12 cellular contexts compared by ENCODE assay signal in the genomic region with DNA sequence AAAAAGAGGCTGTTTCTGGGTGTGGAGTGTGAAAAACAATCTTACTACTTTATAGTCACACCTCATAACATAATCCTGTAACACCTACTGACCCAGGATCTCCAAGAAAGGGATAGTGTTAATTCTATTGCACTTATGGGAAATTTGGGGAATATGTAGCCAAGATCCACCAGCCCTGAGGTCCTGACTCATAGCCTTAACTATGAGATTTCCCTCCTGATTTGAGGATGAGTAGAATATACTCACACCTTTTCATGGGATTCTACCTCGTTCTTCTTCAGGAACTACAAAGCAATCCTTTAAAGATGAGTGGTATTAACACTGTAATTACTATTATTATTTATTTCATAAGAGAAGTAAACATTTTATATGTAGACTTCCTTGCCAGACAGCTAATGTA.
"Had no signal": no experiment of that assay in that cellular context is flagged by ENCODE, and none has a peak within 500 bp of the region (broad histone marks: within the 10 kb centered on the region; RNA-seq: fewer than 3 reads in every experiment).

No MANE protein-coding gene starts in this region.

- H3K27ac Mint-ChIP-seq: naive thymus-derived CD8-positive, alpha-beta T cell; stimulated activated naive B cell treated with anti-CD40 and anti-IgM and Interleukin-4, amounts not matched to agents 10 μg/mL and 1 μg/mL and 100 μg/mL, for 72 hours had no signal

- H3K27me3 ChIP-seq: esophagus muscularis mucosa, gastroesophageal sphincter had no signal

- H3K4me1 ChIP-seq: esophagus muscularis mucosa, psoas muscle had no signal

- H3K36me3 ChIP-seq: esophagus muscularis mucosa, gastroesophageal sphincter, neutrophil had no signal

- DNase-seq: cerebellar nuclear complex; effector CD4-positive, alpha-beta T cell; left colon; mucosa of descending colon; naive thymus-derived CD8-positive, alpha-beta T cell; psoas muscle; stimulated activated CD4-positive, alpha-beta T cell treated with anti-CD3 and anti-CD28 coated beads, Interleukin-2, amount 100 ng/mL, for 24 hours; stimulated activated CD4-positive, alpha-beta T cell treated with anti-CD3 and anti-CD28 coated beads, Interleukin-4, amount 100 ng/mL, for 4 hours; stimulated activated naive B cell treated with anti-CD40 and anti-IgM and Interleukin-4, amounts not matched to agents 10 μg/mL and 1 μg/mL and 100 μg/mL, for 72 hours had no signal

- H3K27ac ChIP-seq: esophagus muscularis mucosa, gastroesophageal sphincter, neutrophil, psoas muscle had no signal

- H3K4me3 ChIP-seq: esophagus muscularis mucosa, gastroesophageal sphincter, mucosa of descending colon, psoas muscle had no signal

- H3K9me3 ChIP-seq: esophagus muscularis mucosa, gastroesophageal sphincter, mucosa of descending colon, neutrophil, psoas muscle had no signal

- H3K9me3 Mint-ChIP-seq: naive thymus-derived CD8-positive, alpha-beta T cell; stimulated activated naive B cell treated with anti-CD40 and anti-IgM and Interleukin-4, amounts not matched to agents 10 μg/mL and 1 μg/mL and 100 μg/mL, for 72 hours had no signal

- H3K36me3 Mint-ChIP-seq: naive thymus-derived CD8-positive, alpha-beta T cell; stimulated activated naive B cell treated with anti-CD40 and anti-IgM and Interleukin-4, amounts not matched to agents 10 μg/mL and 1 μg/mL and 100 μg/mL, for 72 hours had no signal

- H3K4me3 Mint-ChIP-seq: naive thymus-derived CD8-positive, alpha-beta T cell; stimulated activated naive B cell treated with anti-CD40 and anti-IgM and Interleukin-4, amounts not matched to agents 10 μg/mL and 1 μg/mL and 100 μg/mL, for 72 hours had no signal
